1 cellular context compared by ENCODE assay signal in genomic region chr6:24497254-24497989, GRCh38.
A peak's percentile ranks its signal among the peaks of the same experiment; 100 is the strongest.
TF ChIP-seq lines count a peak whose summit lies in the region.

No MANE protein-coding gene starts in this region.

TF ChIP-seq in GM12878, 131 proteins besides CTCF, POLR2A, EP300 and RAD21:
- TF ChIP-seq E2F4 (IDR thresholded peaks at IDR 0.05; ENCODE audit: low read depth, low read length), result no peak
- peak; percentile 23; the same call in 1 of the 2 replicates for TF ChIP-seq RUNX3 (IDR thresholded peaks at IDR 0.05; ENCODE audit: low read length)
